In genomic region chr9:104604801-104605200, GRCh38 we compare ENCODE assay signal across 24 cellular contexts. TPM values are rescaled to one million over a fixed set of nuclear protein-coding genes. Genes with fewer than 3 reads are reported as not detected.
"Had no signal": no experiment of that assay in that cellular context is flagged by ENCODE, and none has a peak within 500 bp of the region (broad histone marks: within the 10 kb centered on the region; RNA-seq: fewer than 3 reads in every experiment).

No MANE protein-coding gene starts in this region.

- H3K4me3 ChIP-seq: adrenal gland, breast epithelium, gastrocnemius medialis, right lobe of liver, smooth muscle cell, stomach had no signal

- H3K27ac ChIP-seq: adrenal gland, breast epithelium, gastrocnemius medialis, parathyroid adenoma, right lobe of liver, stomach had no signal

- DNase-seq: activated CD4-positive, alpha-beta memory T cell treated with anti-CD3 and anti-CD28 coated beads for 36 hours; activated CD4-positive, alpha-beta T cell treated with anti-CD3 and anti-CD28 coated beads for 36 hours; activated gamma-delta T cell treated with Interleukin-2 at 50 U/mL for 16 hours; activated T-cell treated with anti-CD3 and anti-CD28 coated beads for 4 hours; adrenal gland; cerebellar nuclear complex; cortex of kidney; gastrocnemius medialis; head of caudate nucleus; mammary epithelial cell; midbrain; right lobe of liver; stimulated activated CD4-positive, alpha-beta T cell treated with anti-CD3 and anti-CD28 coated beads, Interleukin-4, amount 100 ng/mL, for 1 hour; stomach; trophoblast cell had no signal

- H3K4me1 ChIP-seq: adrenal gland, breast epithelium, gastrocnemius medialis, parathyroid adenoma, right lobe of liver, stomach had no signal

- H3K36me3 ChIP-seq: adrenal gland, breast epithelium, gastrocnemius medialis, right lobe of liver, stomach had no signal

- H3K9me3 ChIP-seq: adrenal gland, breast epithelium, gastrocnemius medialis, right lobe of liver, stomach had no signal

- H3K27me3 ChIP-seq: adrenal gland, breast epithelium, gastrocnemius medialis, right lobe of liver, stomach had no signal

- ATAC-seq: activated CD4-positive, alpha-beta T cell treated with anti-CD3 and anti-CD28 coated beads for 36 hours; gastrocnemius medialis; left lobe of liver; right lobe of liver; WTC11 had no signal

RNA-seq across cellular contexts. Expression of gene OR13C2, which starts 0.6 kb away (rescaled TPM):
- total RNA-seq: activated CD4-positive, alpha-beta memory T cell treated with anti-CD3 and anti-CD28 coated beads for 36 hours; activated CD4-positive, alpha-beta T cell treated with anti-CD3 and anti-CD28 coated beads for 36 hours; activated naive CD4-positive, alpha-beta T cell treated with anti-CD3 and anti-CD28 coated beads, Interleukin-2, amount 50 U/mL, for 72 hours; activated T-helper 1 cell treated with anti-CD3 and anti-CD28 coated beads, Interleukin-12 subunit alpha, Interleukin-12 subunit beta, Interleukin-2, Interleukin-4 antibody, amounts not matched to agents 30 ng/mL and 10 ng/mL and 1 ng/mL, durations not matched to agents 14 hours and 24 hours and 36 hours; adrenal gland; astrocyte; breast epithelium; gastrocnemius medialis; mammary epithelial cell; smooth muscle cell; stomach; WTC11 had no signal

RNA-seq across cellular contexts. Expression of gene OR13C5, which starts 5.6 kb away (rescaled TPM):
- total RNA-seq: activated CD4-positive, alpha-beta memory T cell treated with anti-CD3 and anti-CD28 coated beads for 36 hours; activated CD4-positive, alpha-beta T cell treated with anti-CD3 and anti-CD28 coated beads for 36 hours; activated naive CD4-positive, alpha-beta T cell treated with anti-CD3 and anti-CD28 coated beads, Interleukin-2, amount 50 U/mL, for 72 hours; activated T-helper 1 cell treated with anti-CD3 and anti-CD28 coated beads, Interleukin-12 subunit alpha, Interleukin-12 subunit beta, Interleukin-2, Interleukin-4 antibody, amounts not matched to agents 30 ng/mL and 10 ng/mL and 1 ng/mL, durations not matched to agents 14 hours and 24 hours and 36 hours; adrenal gland; astrocyte; breast epithelium; gastrocnemius medialis; left lobe of liver; right lobe of liver; smooth muscle cell; stomach; temporal lobe; WTC11 had no signal

RNA-seq across cellular contexts. Expression of gene OR13C9, which starts 13.2 kb away (rescaled TPM):
- total RNA-seq: activated CD4-positive, alpha-beta memory T cell treated with anti-CD3 and anti-CD28 coated beads for 36 hours; activated CD4-positive, alpha-beta T cell treated with anti-CD3 and anti-CD28 coated beads for 36 hours; activated naive CD4-positive, alpha-beta T cell treated with anti-CD3 and anti-CD28 coated beads, Interleukin-2, amount 50 U/mL, for 72 hours; activated T-helper 1 cell treated with anti-CD3 and anti-CD28 coated beads, Interleukin-12 subunit alpha, Interleukin-12 subunit beta, Interleukin-2, Interleukin-4 antibody, amounts not matched to agents 30 ng/mL and 10 ng/mL and 1 ng/mL, durations not matched to agents 14 hours and 24 hours and 36 hours; astrocyte; breast epithelium; gastrocnemius medialis; mammary epithelial cell; smooth muscle cell; stomach; temporal lobe; WTC11 had no signal

RNA-seq across cellular contexts. Expression of gene OR13C8, which starts 35.8 kb away (rescaled TPM):
- total RNA-seq: activated CD4-positive, alpha-beta memory T cell treated with anti-CD3 and anti-CD28 coated beads for 36 hours; activated CD4-positive, alpha-beta T cell treated with anti-CD3 and anti-CD28 coated beads for 36 hours; activated naive CD4-positive, alpha-beta T cell treated with anti-CD3 and anti-CD28 coated beads, Interleukin-2, amount 50 U/mL, for 72 hours; activated T-helper 1 cell treated with anti-CD3 and anti-CD28 coated beads, Interleukin-12 subunit alpha, Interleukin-12 subunit beta, Interleukin-2, Interleukin-4 antibody, amounts not matched to agents 30 ng/mL and 10 ng/mL and 1 ng/mL, durations not matched to agents 14 hours and 24 hours and 36 hours; adrenal gland; astrocyte; breast epithelium; gastrocnemius medialis; left lobe of liver; mammary epithelial cell; right lobe of liver; smooth muscle cell; stomach; temporal lobe; WTC11 had no signal
